Comparison of ENCODE assay signal across 30 cellular contexts in the genomic region with DNA sequence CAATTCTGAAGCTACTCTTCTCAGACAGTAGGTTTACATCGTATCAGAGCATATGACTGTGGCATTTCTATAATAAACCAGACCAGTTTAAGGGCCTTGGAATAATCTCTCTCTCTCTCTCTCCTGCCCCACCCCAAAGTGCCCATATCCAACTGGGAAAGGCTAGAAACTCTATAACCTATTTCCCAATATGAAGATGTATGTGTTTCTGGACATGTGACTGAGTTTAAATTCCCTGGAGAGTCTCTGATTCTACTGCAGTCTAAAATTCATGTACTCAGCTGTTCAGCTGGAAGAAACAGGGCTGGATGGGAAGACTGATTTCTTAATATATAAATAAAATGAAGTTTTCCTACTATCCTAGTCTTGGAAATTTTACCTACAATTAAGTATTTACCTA.
"Had no signal": no experiment of that assay in that cellular context is flagged by ENCODE, and none has a peak within 500 bp of the region (broad histone marks: within the 10 kb centered on the region; RNA-seq: fewer than 3 reads in every experiment).

No MANE protein-coding gene starts in this region.

- H3K27ac Mint-ChIP-seq: activated naive CD4-positive, alpha-beta T cell treated with anti-CD3 and anti-CD28 coated beads, Interleukin-2, amount 50 U/mL, for 24 hours; activated naive CD8-positive, alpha-beta T cell treated with anti-CD3 and anti-CD28 coated beads, Interleukin-2, amount 50 U/mL, for 24 hours; activated T-helper 2 cell treated with anti-CD3 and anti-CD28 coated beads, Interferon-gamma antibody, Interleukin-2, Interleukin-4, amounts not matched to agents 10 μg/mL and 5 μg/mL and 100 μg/mL, durations not matched to agents 14 hours and 24 hours and 36 hours; naive B cell; nephron progenitor cell; stimulated activated naive B cell treated with anti-CD40 and anti-IgM and Interleukin-4, amounts not matched to agents 10 μg/mL and 1 μg/mL and 100 μg/mL, for 72 hours had no signal

- H3K4me3 Mint-ChIP-seq: activated naive CD4-positive, alpha-beta T cell treated with anti-CD3 and anti-CD28 coated beads, Interleukin-2, amount 50 U/mL, for 24 hours; activated naive CD8-positive, alpha-beta T cell treated with anti-CD3 and anti-CD28 coated beads, Interleukin-2, amount 50 U/mL, for 24 hours; activated T-cell treated with anti-CD3 and anti-CD28 coated beads, Interleukin-2, amount 50 U/mL, for 4 hours; naive B cell; nephron progenitor cell; stimulated activated naive B cell treated with anti-CD40 and anti-IgM and Interleukin-4, amounts not matched to agents 10 μg/mL and 1 μg/mL and 100 μg/mL, for 72 hours had no signal

- H3K27ac ChIP-seq: colonic mucosa, left ventricle myocardium inferior, pancreas, prostate gland, stomach, thyroid gland, upper lobe of left lung, vagina, VCaP had no signal

- H3K36me3 Mint-ChIP-seq: activated naive CD4-positive, alpha-beta T cell treated with anti-CD3 and anti-CD28 coated beads, Interleukin-2, amount 50 U/mL, for 24 hours; naive B cell; stimulated activated naive B cell treated with anti-CD40 and anti-IgM and Interleukin-4, amounts not matched to agents 10 μg/mL and 1 μg/mL and 100 μg/mL, for 72 hours had no signal

- DNase-seq: activated CD4-positive, alpha-beta T cell treated with anti-CD3 and anti-CD28 coated beads for 48 hours; activated CD4-positive, alpha-beta T cell treated with anti-CD3 and anti-CD28 coated beads, Interleukin-2, amount 50 U/mL, for 48 hours; activated CD8-positive, alpha-beta memory T cell treated with anti-CD3 and anti-CD28 coated beads, Interleukin-2, amount 50 U/mL, for 48 hours; activated naive CD8-positive, alpha-beta T cell treated with anti-CD3 and anti-CD28 coated beads, Interleukin-2, amount 50 U/mL, for 24 hours; activated T-cell treated with anti-CD3 and anti-CD28 coated beads, Interleukin-2, amount 50 U/mL, for 4 hours; cerebellar nuclear complex; colonic mucosa; effector CD8-positive, alpha-beta T cell; gastrocnemius medialis; glutamatergic neuron; islet precursor cell; left ventricle myocardium inferior; naive B cell; nephron progenitor cell; pancreas; retina; stimulated activated CD4-positive, alpha-beta T cell treated with anti-CD3 and anti-CD28 coated beads, Interleukin-15, amount 100 ng/mL, for 24 hours; stimulated activated CD4-positive, alpha-beta T cell treated with anti-CD3 and anti-CD28 coated beads, Interleukin-2, amount 100 ng/mL, for 24 hours; stimulated activated naive B cell treated with anti-CD40 and anti-IgM and Interleukin-4, amounts not matched to agents 10 μg/mL and 1 μg/mL and 100 μg/mL, for 72 hours; stomach; T-helper 9 cell; thyroid gland; upper lobe of left lung had no signal

- H3K27me3 ChIP-seq: colonic mucosa, gastrocnemius medialis, pancreas, stomach, thyroid gland, upper lobe of left lung, vagina had no signal

- H3K9me3 ChIP-seq: colonic mucosa, gastrocnemius medialis, left ventricle myocardium inferior, pancreas, prostate gland, stomach, thyroid gland, upper lobe of left lung, vagina had no signal

- H3K4me1 Mint-ChIP-seq: activated naive CD4-positive, alpha-beta T cell treated with anti-CD3 and anti-CD28 coated beads, Interleukin-2, amount 50 U/mL, for 24 hours; naive B cell had no signal

- H3K4me3 ChIP-seq: colonic mucosa, gastrocnemius medialis, left ventricle myocardium inferior, lung, pancreas, prostate gland, stomach, thyroid gland, upper lobe of left lung, vagina had no signal

- H3K4me1 ChIP-seq: colonic mucosa, prostate gland had no signal

- ATAC-seq: activated naive CD8-positive, alpha-beta T cell treated with anti-CD3 and anti-CD28 coated beads, Interleukin-2, amount 50 U/mL, for 24 hours; activated T-cell treated with anti-CD3 and anti-CD28 coated beads, Interleukin-2, amount 50 U/mL, for 4 hours; gastrocnemius medialis; pancreas; sciatic nerve; stimulated activated naive B cell treated with anti-CD40 and anti-IgM and Interleukin-4, amounts not matched to agents 10 μg/mL and 1 μg/mL and 100 μg/mL, for 72 hours had no signal

- H3K36me3 ChIP-seq: colonic mucosa, gastrocnemius medialis, left ventricle myocardium inferior, pancreas, prostate gland, stomach, thyroid gland, upper lobe of left lung, vagina had no signal
